ENCODE assay signal across 23 cellular contexts in the genomic region with DNA sequence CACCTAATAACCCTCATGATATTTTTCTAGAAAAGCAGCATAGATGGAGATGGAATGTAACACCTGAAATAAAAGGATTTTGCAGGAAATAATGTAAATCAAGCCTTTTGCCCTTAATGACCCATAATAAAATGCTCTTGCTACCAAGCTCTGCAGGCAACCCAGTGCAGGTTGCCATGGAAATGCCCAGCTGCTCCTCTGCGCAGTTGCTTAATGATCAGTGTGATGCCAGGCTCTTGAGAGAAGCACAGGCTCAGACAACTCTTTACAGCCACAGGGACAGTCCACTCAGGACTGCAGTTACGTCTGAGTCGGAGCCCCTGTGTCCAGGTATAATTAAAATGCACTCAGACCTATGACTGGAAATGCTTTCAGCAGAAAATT.
DNase-seq lines count a peak whose midpoint lies in the region; ATAC-seq and TF ChIP-seq lines count a peak whose summit lies in the region.
"Had no signal": no experiment of that assay in that cellular context is flagged by ENCODE, and none has a peak within 500 bp of the region (broad histone marks: within the 10 kb centered on the region; RNA-seq: fewer than 3 reads in every experiment).

No MANE protein-coding gene starts in this region.

- no peak overlapping the region for H2AFZ ChIP-seq in trophoblast cell (ENCODE audit: insufficient read depth, low read length, poor library complexity)

- H3K4ac ChIP-seq in trophoblast cell (ENCODE audit: low read depth, low read length) = no peak overlapping the region

- H3K4me3 ChIP-seq in trophoblast cell (ENCODE audit: low read depth, low read length) = no peak overlapping the region
- H3K4me3 ChIP-seq: esophagus squamous epithelium, HAP-1, K562, stomach had no signal

- H4K91ac ChIP-seq in trophoblast cell (ENCODE audit: low read depth, low read length) = no peak overlapping the region

- no peaks in the 10 kb centered on the region for H3K27me3 ChIP-seq in trophoblast cell (ENCODE audit: insufficient read depth, low read length)
- H3K27me3 ChIP-seq: stomach had no signal

- peaks cover 23% of the 10 kb centered on the region for H3K4me1 Mint-ChIP-seq in chondrocyte (ENCODE audit: low read depth)
- H3K4me1 Mint-ChIP-seq: activated naive CD8-positive, alpha-beta T cell treated with anti-CD3 and anti-CD28 coated beads, Interleukin-2, amount 10 ng/mL, durations not matched to agents 7 days and 5 days; immature natural killer cell; naive thymus-derived CD8-positive, alpha-beta T cell had no signal

- no peak overlapping the region for H3K9ac ChIP-seq in trophoblast cell (ENCODE audit: low read length)

- no peak overlapping the region for H3K27ac ChIP-seq in trophoblast cell (ENCODE audit: low read depth, low read length)
- H3K27ac ChIP-seq: esophagus squamous epithelium, stomach, WERI-Rb-1 had no signal

- WGBS in trophoblast cell (ENCODE audit: extremely low coverage, insufficient coverage, insufficient read length) = no CpG with 5 or more reads among the region's 3 CpGs

- H3K23ac ChIP-seq in trophoblast cell (ENCODE audit: low read length) = no peak overlapping the region

- no peak overlapping the region for H4K8ac ChIP-seq in trophoblast cell (ENCODE audit: low read depth, low read length)

- DNase-seq in DMS53 (lab: John Stamatoyannopoulos, UW) = peak; percentile 33
- no peak for DNase-seq in DMS53 treated with DMSO at 0.1 percent for 48 hours (lab: John Stamatoyannopoulos, UW; ENCODE audit: unreplicated experiment)
- peak; percentile 34 for DNase-seq in NCI-H2196 treated with DMSO at 0.1 percent for 48 hours (lab: John Stamatoyannopoulos, UW; ENCODE audit: unreplicated experiment)
- DNase-seq in chondrocyte (ENCODE audit: low spot score) = no peak
- DNase-seq in trophoblast cell = no peak
- DNase-seq in stimulated activated CD4-positive, alpha-beta T cell treated with anti-CD3 and anti-CD28 coated beads, Interleukin-15, amount 100 ng/mL, for 24 hours = no peak
- no peak for DNase-seq in SIG-M5 (lab: John Stamatoyannopoulos, UW)
- DNase-seq: 8988T; activated CD8-positive, alpha-beta T cell treated with anti-CD3 and anti-CD28 coated beads, Interleukin-2, amount 10 ng/mL, durations not matched to agents 7 days and 5 days; activated naive CD8-positive, alpha-beta T cell treated with anti-CD3 and anti-CD28 coated beads, Interleukin-2, amount 10 ng/mL, durations not matched to agents 7 days and 5 days; effector CD4-positive, alpha-beta T cell; esophagus squamous epithelium; glutamatergic neuron; immature natural killer cell; naive thymus-derived CD8-positive, alpha-beta T cell; NCI-H1436; stomach; WERI-Rb-1 had no signal

- ATAC-seq in HG02678 (IDR thresholded peaks at IDR 0.05; ENCODE audit: unreplicated experiment) = no peak
- ATAC-seq: activated CD8-positive, alpha-beta T cell treated with anti-CD3 and anti-CD28 coated beads, Interleukin-2, amount 10 ng/mL, durations not matched to agents 7 days and 5 days; K562; naive thymus-derived CD8-positive, alpha-beta T cell; right cardiac atrium had no signal

- H3K27me3 Mint-ChIP-seq in chondrocyte (ENCODE audit: low read depth) = peaks cover 2% of the 10 kb centered on the region

- H3K14ac ChIP-seq in trophoblast cell (ENCODE audit: low read length) = no peak overlapping the region

- H2BK12ac ChIP-seq in trophoblast cell (ENCODE audit: low read length) = peak overlapping the region; percentile 52

- no peak overlapping the region for H3K4me2 ChIP-seq in trophoblast cell (ENCODE audit: low read length)

- H3K36me3 ChIP-seq in trophoblast cell (ENCODE audit: control insufficient read depth in 1 of 2, insufficient read depth in 2 of 2, low read length in 2 of 2) = no peaks in the 10 kb centered on the region
- H3K36me3 ChIP-seq: esophagus squamous epithelium, HAP-1, stomach, WERI-Rb-1 had no signal

- peaks cover 2% of the 10 kb centered on the region for H3K79me2 ChIP-seq in trophoblast cell (ENCODE audit: control insufficient read depth, insufficient read depth, low read length, poor library complexity)

- no peaks in the 10 kb centered on the region for H3K79me1 ChIP-seq in trophoblast cell (ENCODE audit: low read length)

- no peak overlapping the region for H2BK120ac ChIP-seq in trophoblast cell (ENCODE audit: insufficient read depth, low read length, poor library complexity)

- H3K36me3 Mint-ChIP-seq in chondrocyte (ENCODE audit: low read depth) = no peaks in the 10 kb centered on the region
- H3K36me3 Mint-ChIP-seq: activated naive CD8-positive, alpha-beta T cell treated with anti-CD3 and anti-CD28 coated beads, Interleukin-2, amount 10 ng/mL, durations not matched to agents 7 days and 5 days; immature natural killer cell; naive thymus-derived CD8-positive, alpha-beta T cell had no signal

- H3K9me3 ChIP-seq in trophoblast cell (ENCODE audit: insufficient read depth, low read depth, low read length) = no peaks in the 10 kb centered on the region
- H3K9me3 ChIP-seq: esophagus squamous epithelium, HAP-1, stomach had no signal

- H3K4me1 ChIP-seq in trophoblast cell (ENCODE audit: control insufficient read depth in 1 of 2, insufficient read depth in 2 of 2, low read length in 2 of 2) = peaks cover 4 to 7% of the 10 kb centered on the region in 2 experiments
- H3K4me1 ChIP-seq: esophagus squamous epithelium, HAP-1, stomach had no signal

- H4K12ac ChIP-seq in trophoblast cell (ENCODE audit: low read depth, low read length) = no peak overlapping the region

- H3K9me3 Mint-ChIP-seq in chondrocyte (ENCODE audit: low read depth) = no peaks in the 10 kb centered on the region
- H3K9me3 Mint-ChIP-seq: activated naive CD8-positive, alpha-beta T cell treated with anti-CD3 and anti-CD28 coated beads, Interleukin-2, amount 10 ng/mL, durations not matched to agents 7 days and 5 days; immature natural killer cell; naive thymus-derived CD8-positive, alpha-beta T cell; T-helper 1 cell treated with Interleukin-12 subunit alpha and Interleukin-12 subunit beta and Interleukin-4 antibody, amounts not matched to agents 30 μg/mL and 1 μg/mL, for 36 hours had no signal

- H3K4me3 Mint-ChIP-seq in chondrocyte (ENCODE audit: unreplicated experiment) = no peak overlapping the region
- H3K4me3 Mint-ChIP-seq: activated CD8-positive, alpha-beta T cell treated with anti-CD3 and anti-CD28 coated beads, Interleukin-2, amount 10 ng/mL, durations not matched to agents 7 days and 5 days; activated naive CD8-positive, alpha-beta T cell treated with anti-CD3 and anti-CD28 coated beads, Interleukin-2, amount 10 ng/mL, durations not matched to agents 7 days and 5 days; immature natural killer cell; naive thymus-derived CD8-positive, alpha-beta T cell; T-helper 1 cell treated with Interleukin-12 subunit alpha and Interleukin-12 subunit beta and Interleukin-4 antibody, amounts not matched to agents 30 μg/mL and 1 μg/mL, for 36 hours had no signal

- no peak overlapping the region for H2BK5ac ChIP-seq in trophoblast cell (ENCODE audit: low read depth, low read length, poor library complexity)

- no peak overlapping the region for H2AK5ac ChIP-seq in trophoblast cell (ENCODE audit: low read length)

- H3K27ac Mint-ChIP-seq in chondrocyte (ENCODE audit: unreplicated experiment) = peak overlapping the region; percentile 61
- H3K27ac Mint-ChIP-seq: activated CD8-positive, alpha-beta T cell treated with anti-CD3 and anti-CD28 coated beads, Interleukin-2, amount 10 ng/mL, durations not matched to agents 7 days and 5 days; activated naive CD8-positive, alpha-beta T cell treated with anti-CD3 and anti-CD28 coated beads, Interleukin-2, amount 10 ng/mL, durations not matched to agents 7 days and 5 days; immature natural killer cell; T-helper 1 cell treated with Interleukin-12 subunit alpha and Interleukin-12 subunit beta and Interleukin-4 antibody, amounts not matched to agents 30 μg/mL and 1 μg/mL, for 36 hours had no signal

- H3K18ac ChIP-seq in trophoblast cell (ENCODE audit: low read length) = no peak overlapping the region

- no peak for TF ChIP-seq CTCF in chondrocyte (IDR thresholded peaks at IDR 0.05)

Comparison
In these comparisons a context has a peak if more than half of its experiments do, and no peak if none do; other contexts are left out.
1. DNase-seq: peak in DMS53 (single experiment) and NCI-H2196 treated with DMSO at 0.1 percent for 48 hours (single experiment); none in DMS53 treated with DMSO at 0.1 percent for 48 hours (single experiment), chondrocyte (single experiment), trophoblast cell (0 of 2), stimulated activated CD4-positive, alpha-beta T cell treated with anti-CD3 and anti-CD28 coated beads, Interleukin-15, amount 100 ng/mL, for 24 hours (single experiment) and SIG-M5 (single experiment).